Comparison of ENCODE assay signal across 24 cellular contexts in the genomic region with DNA sequence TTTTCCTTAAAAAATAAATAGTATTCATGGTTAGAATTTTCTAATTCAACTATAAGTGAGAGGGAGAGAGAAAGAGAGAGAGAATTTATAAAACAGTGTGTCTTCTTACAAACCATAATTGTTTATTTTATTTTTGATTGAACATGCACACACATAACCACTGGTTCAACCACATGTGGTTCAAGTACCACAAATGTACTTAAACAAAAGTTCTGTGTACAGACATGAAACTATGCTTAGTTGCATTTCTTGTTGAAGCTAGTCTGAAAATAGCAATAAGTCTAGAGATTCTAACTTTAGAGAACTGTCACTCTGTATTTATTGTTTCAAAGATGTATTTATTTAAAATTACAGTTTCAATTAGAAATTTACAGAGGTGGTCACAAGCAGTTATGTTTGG.
"Had no signal": no experiment of that assay in that cellular context is flagged by ENCODE, and none has a peak within 500 bp of the region (broad histone marks: within the 10 kb centered on the region; RNA-seq: fewer than 3 reads in every experiment).

No MANE protein-coding gene starts in this region.

- H3K4me1 ChIP-seq: esophagus squamous epithelium, lower lobe of right lung, prostate gland, right atrium auricular region, stomach, thyroid gland had no signal

- FAIRE-seq: endometrium, frontal cortex, keratinocyte had no signal

- H3K27ac ChIP-seq: esophagus squamous epithelium, lower lobe of right lung, prostate gland, right atrium auricular region, stomach, thyroid gland had no signal

- H3K27me3 ChIP-seq: esophagus squamous epithelium, right atrium auricular region, stomach, thyroid gland had no signal

- ATAC-seq: effector memory CD8-positive, alpha-beta T cell; left ventricle myocardium superior; lower lobe of right lung; naive thymus-derived CD8-positive, alpha-beta T cell; sciatic nerve; stimulated activated effector memory CD8-positive, alpha-beta T cell treated with anti-CD3 and anti-CD28 coated beads, Interleukin-12 subunit alpha, Interleukin-12 subunit beta, amount 100 ng/mL, for 72 hours had no signal

- H3K36me3 ChIP-seq: esophagus squamous epithelium, lower lobe of right lung, prostate gland, right atrium auricular region, stomach, thyroid gland had no signal

- H3K4me3 ChIP-seq: esophagus squamous epithelium, lower lobe of right lung, prostate gland, right atrium auricular region, stomach, thyroid gland had no signal

- DNase-seq: cortex of kidney; effector memory CD8-positive, alpha-beta T cell; erythroblast; esophagus squamous epithelium; hypothalamus; immature natural killer cell; left ventricle myocardium superior; lower lobe of right lung; naive thymus-derived CD8-positive, alpha-beta T cell; nephron progenitor cell; nucleus accumbens; stimulated activated CD4-positive, alpha-beta T cell treated with anti-CD3 and anti-CD28 coated beads, Interleukin-2, amount 100 ng/mL, for 24 hours; stimulated activated CD4-positive, alpha-beta T cell treated with anti-CD3 and anti-CD28 coated beads, Interleukin-4, amount 100 ng/mL, for 24 hours; stimulated activated naive CD4-positive, alpha-beta T cell treated with Interleukin-2 at 50 U/mL for 16 hours; stomach; thyroid gland; trophoblast cell had no signal

- H3K9me3 ChIP-seq: esophagus squamous epithelium, lower lobe of right lung, prostate gland, right atrium auricular region, stomach, thyroid gland had no signal
